Comparison of ENCODE assay signal across 8 cellular contexts in the genomic region with DNA sequence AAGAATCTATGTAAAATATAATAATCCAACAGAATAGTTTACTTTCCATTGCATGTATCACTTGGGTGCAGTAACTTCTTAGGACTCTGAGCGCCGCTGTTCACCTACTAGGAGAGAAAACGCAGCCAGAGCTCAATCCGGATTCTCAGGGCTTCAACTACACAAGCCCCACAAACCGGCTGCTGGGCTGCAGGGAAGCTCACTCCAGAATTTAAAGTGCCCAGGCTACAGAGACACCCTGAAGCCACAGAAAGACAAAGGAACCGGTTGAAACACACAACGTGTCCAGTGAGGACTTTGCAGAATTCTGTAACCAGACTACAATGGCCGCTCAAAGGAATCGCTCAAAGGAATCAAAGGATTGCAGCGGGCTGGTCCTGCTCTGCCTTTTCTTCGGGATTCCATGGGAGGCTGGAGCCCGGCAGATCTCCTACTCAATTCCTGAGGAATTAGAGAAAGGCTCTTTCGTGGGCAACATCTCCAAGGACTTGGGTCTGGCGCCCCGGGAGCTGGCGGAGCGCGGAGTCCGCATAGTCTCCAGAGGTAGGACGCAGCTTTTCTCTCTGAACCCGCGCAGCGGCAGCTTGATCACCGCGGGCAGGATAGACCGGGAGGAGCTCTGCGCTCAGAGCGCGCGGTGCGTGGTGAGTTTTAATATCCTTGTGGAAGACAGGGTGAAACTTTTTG. TPM values are rescaled to one million over a fixed set of nuclear protein-coding genes. Genes with fewer than 3 reads are reported as not detected.
DNase-seq lines count a peak whose midpoint lies in the region; ATAC-seq and TF ChIP-seq lines count a peak whose summit lies in the region.

Gene PCDHGA10 (plus strand): TSS at position 135 of the 687 bp plus-strand sequence. CDS start 189 bp downstream, at position 324.

- peak within 1 kb of the TSS; percentile 80 for H3K4me3 Mint-ChIP-seq in glutamatergic neuron (ENCODE audit: unreplicated experiment)

- peak within 1 kb of the TSS; percentile 97 for H2AFZ ChIP-seq in OCI-LY3 (ENCODE audit: low read depth, low read length)
- H2AFZ ChIP-seq in parathyroid adenoma = no peak within 1 kb of the TSS

- H3K9ac ChIP-seq in OCI-LY3 (ENCODE audit: low read length) = peak within 1 kb of the TSS; percentile 59
- H3K9ac ChIP-seq in parathyroid adenoma = no peak within 1 kb of the TSS

- no peaks in the 10 kb centered on the region for H3K4me1 ChIP-seq in OCI-LY3 (ENCODE audit: low read length)
- H3K4me1 ChIP-seq in parathyroid adenoma = no peaks in the 10 kb centered on the region

- peak; percentile 66 for TF ChIP-seq CTCF in OCI-LY3 (IDR thresholded peaks at IDR 0.05; ENCODE audit: low read depth, low read length)
- TF ChIP-seq CTCF in glutamatergic neuron (IDR thresholded peaks at IDR 0.05; ENCODE audit: partially characterized antibody, unreplicated experiment) = peak; percentile 35
- TF ChIP-seq CTCF in parathyroid adenoma (IDR thresholded peaks at IDR 0.05) = no peak

- H3K9me3 Mint-ChIP-seq in glutamatergic neuron (ENCODE audit: unreplicated experiment) = peaks cover 60% of the 10 kb centered on the region

- peak; percentile 84 for ATAC-seq in GM18867 (IDR thresholded peaks at IDR 0.05; ENCODE audit: unreplicated experiment)
- ATAC-seq in HG03095 (IDR thresholded peaks at IDR 0.05; ENCODE audit: unreplicated experiment) = peak; percentile 63

- peaks cover 66% of the 10 kb centered on the region for H3K36me3 Mint-ChIP-seq in glutamatergic neuron (ENCODE audit: unreplicated experiment)

- H3K9me3 ChIP-seq in OCI-LY3 (ENCODE audit: insufficient read depth, low read length) = no peaks in the 10 kb centered on the region
- H3K9me3 ChIP-seq in parathyroid adenoma (ENCODE audit: control insufficient read depth, low read length) = peaks cover 6% of the 10 kb centered on the region

- peak within 1 kb of the TSS; percentile 55 for H3K27ac Mint-ChIP-seq in glutamatergic neuron (ENCODE audit: unreplicated experiment)

- H3K79me2 ChIP-seq in OCI-LY3 (ENCODE audit: low read length) (no peaks in the 10 kb centered on the region), parathyroid adenoma (no peaks in the 10 kb centered on the region)

- no peaks in the 10 kb centered on the region for H4K20me1 ChIP-seq in OCI-LY3 (ENCODE audit: insufficient read depth, low read length)

- H3K4me2 ChIP-seq in OCI-LY3 (ENCODE audit: low read length) = peak within 1 kb of the TSS; percentile 83
- peak within 1 kb of the TSS; percentile 28 for H3K4me2 ChIP-seq in parathyroid adenoma (ENCODE audit: low read length)

- peaks cover 26% of the 10 kb centered on the region for H3K27me3 Mint-ChIP-seq in glutamatergic neuron (ENCODE audit: unreplicated experiment)

- H3K4me3 ChIP-seq in OCI-LY3 (ENCODE audit: low read length) (peak within 1 kb of the TSS; percentile 89), parathyroid adenoma (ENCODE audit: low read depth, low read length) (peak within 1 kb of the TSS; percentile 48)

- H3K27me3 ChIP-seq in OCI-LY3 (ENCODE audit: low read depth, low read length) (no peaks in the 10 kb centered on the region), parathyroid adenoma (ENCODE audit: control insufficient read depth, insufficient read depth, low read length) (no peaks in the 10 kb centered on the region)

- H3K27ac ChIP-seq in OCI-LY3 (ENCODE audit: low read length) (no peak within 1 kb of the TSS), parathyroid adenoma (peak within 1 kb of the TSS; percentile 33)

- DNase-seq in AG08395 (ENCODE audit: low spot score) = peak; percentile 67
- peak; percentile 62 for DNase-seq in activated naive CD4-positive, alpha-beta T cell treated with anti-CD3 and anti-CD28 coated beads, Interleukin-2, amount 50 U/mL, for 16 hours
- peak; percentile 40 for DNase-seq in glutamatergic neuron
- DNase-seq in NCI-H146 (lab: John Stamatoyannopoulos, UW) = no peak

- H3K4me1 Mint-ChIP-seq in glutamatergic neuron (ENCODE audit: low read depth, unreplicated experiment) = peaks cover 3% of the 10 kb centered on the region

- no peaks in the 10 kb centered on the region for H3K36me3 ChIP-seq in OCI-LY3 (replicated peaks; ENCODE audit: low read depth, low read length)
- H3K36me3 ChIP-seq in parathyroid adenoma (ENCODE audit: control insufficient read depth, insufficient read depth, low read length) = peaks cover 5% of the 10 kb centered on the region

RNA-seq across cellular contexts. Expression of gene PCDHGA10, which starts in this region (rescaled TPM):
- total RNA-seq in glutamatergic neuron (ENCODE audit: unreplicated experiment) = 16.6 TPM
